Comparison of ENCODE assay signal across 22 cellular contexts in genomic region chr2:196155597-196155996, GRCh38. TPM values are rescaled to one million over a fixed set of nuclear protein-coding genes. Genes with fewer than 3 reads are reported as not detected.
DNase-seq lines count a peak whose midpoint lies in the region; ATAC-seq and TF ChIP-seq lines count a peak whose summit lies in the region.
"Had no signal": no experiment of that assay in that cellular context is flagged by ENCODE, and none has a peak within 500 bp of the region (broad histone marks: within the 10 kb centered on the region; RNA-seq: fewer than 3 reads in every experiment).

No MANE protein-coding gene starts in this region.

- intact Hi-C loops in activated T-helper 2 cell treated with anti-CD3 and anti-CD28 coated beads, Interferon-gamma antibody, Interleukin-2, Interleukin-4, amounts not matched to agents 10 μg/mL and 5 μg/mL and 100 μg/mL, durations not matched to agents 14 hours and 24 hours and 36 hours (cut with micrococcal nuclease): no loop called here
- intact Hi-C loops in upper lobe of right lung (cut with DNase I): no loop called here

- H3K9me3 ChIP-seq in Karpas-422 (ENCODE audit: low read length) (no peaks in the 10 kb centered on the region), upper lobe of right lung (no peaks in the 10 kb centered on the region)
- H3K9me3 ChIP-seq: ovary, upper lobe of left lung had no signal

- H2AFZ ChIP-seq in Karpas-422 (ENCODE audit: low read length): no peak overlapping the region

- TF ChIP-seq CTCF in upper lobe of right lung (IDR thresholded peaks at IDR 0.05): no peak

- H3K27ac Mint-ChIP-seq in activated CD8-positive, alpha-beta memory T cell treated with anti-CD3 and anti-CD28 coated beads, Interleukin-2, amount 10 ng/mL, durations not matched to agents 7 days and 5 days: peak overlapping the region; percentile 72
- peak overlapping the region; percentile 42 for H3K27ac Mint-ChIP-seq in activated T-helper 2 cell treated with anti-CD3 and anti-CD28 coated beads, Interferon-gamma antibody, Interleukin-2, Interleukin-4, amounts not matched to agents 10 μg/mL and 5 μg/mL and 100 μg/mL, durations not matched to agents 14 hours and 24 hours and 36 hours
- H3K27ac Mint-ChIP-seq in natural killer cell treated with Interleukin-12 subunit alpha and Interleukin-12 subunit beta and Interleukin-15 and Interleukin-18, amount 100 ng/mL, for 72 hours: peak overlapping the region; percentile 53 to 86
- H3K27ac Mint-ChIP-seq: dendritic cell treated with granulocyte-macrophage colony-stimulating factor and Interleukin-4, amounts not matched to agents 40 ng/mL and 50 ng/mL, for 4 days had no signal

- no peaks in the 10 kb centered on the region for H3K9me3 Mint-ChIP-seq in activated CD8-positive, alpha-beta memory T cell treated with anti-CD3 and anti-CD28 coated beads, Interleukin-2, amount 10 ng/mL, durations not matched to agents 7 days and 5 days (ENCODE audit: low read depth)
- H3K9me3 Mint-ChIP-seq in activated T-helper 2 cell treated with anti-CD3 and anti-CD28 coated beads, Interferon-gamma antibody, Interleukin-2, Interleukin-4, amounts not matched to agents 10 μg/mL and 5 μg/mL and 100 μg/mL, durations not matched to agents 14 hours and 24 hours and 36 hours: no peaks in the 10 kb centered on the region
- H3K9me3 Mint-ChIP-seq in natural killer cell treated with Interleukin-12 subunit alpha and Interleukin-12 subunit beta and Interleukin-15 and Interleukin-18, amount 100 ng/mL, for 72 hours: no peaks in the 10 kb centered on the region
- H3K9me3 Mint-ChIP-seq: dendritic cell treated with granulocyte-macrophage colony-stimulating factor and Interleukin-4, amounts not matched to agents 40 ng/mL and 50 ng/mL, for 4 days had no signal

- no peaks in the 10 kb centered on the region for H3K27me3 Mint-ChIP-seq in activated CD8-positive, alpha-beta memory T cell treated with anti-CD3 and anti-CD28 coated beads, Interleukin-2, amount 10 ng/mL, durations not matched to agents 7 days and 5 days
- H3K27me3 Mint-ChIP-seq in activated T-helper 2 cell treated with anti-CD3 and anti-CD28 coated beads, Interferon-gamma antibody, Interleukin-2, Interleukin-4, amounts not matched to agents 10 μg/mL and 5 μg/mL and 100 μg/mL, durations not matched to agents 14 hours and 24 hours and 36 hours (ENCODE audit: low read depth): no peaks in the 10 kb centered on the region
- H3K27me3 Mint-ChIP-seq in natural killer cell treated with Interleukin-12 subunit alpha and Interleukin-12 subunit beta and Interleukin-15 and Interleukin-18, amount 100 ng/mL, for 72 hours: no peaks in the 10 kb centered on the region
- H3K27me3 Mint-ChIP-seq: dendritic cell treated with granulocyte-macrophage colony-stimulating factor and Interleukin-4, amounts not matched to agents 40 ng/mL and 50 ng/mL, for 4 days had no signal

- H3K36me3 ChIP-seq in Karpas-422 (ENCODE audit: insufficient read depth, low read length): peaks cover 93% of the 10 kb centered on the region
- peaks cover 32% of the 10 kb centered on the region for H3K36me3 ChIP-seq in upper lobe of right lung
- H3K36me3 ChIP-seq: ovary had no signal

- H3K79me2 ChIP-seq in Karpas-422 (ENCODE audit: low read length): peaks cover 93% of the 10 kb centered on the region

- peaks cover 20% of the 10 kb centered on the region for H4K20me1 ChIP-seq in Karpas-422 (ENCODE audit: insufficient read depth, low read depth, low read length)
- H4K20me1 ChIP-seq: BLaER1 had no signal

- ATAC-seq in activated CD8-positive, alpha-beta memory T cell treated with anti-CD3 and anti-CD28 coated beads, Interleukin-2, amount 10 ng/mL, durations not matched to agents 7 days and 5 days: no peak
- no peak for ATAC-seq in natural killer cell treated with Interleukin-12 subunit alpha and Interleukin-12 subunit beta and Interleukin-15 and Interleukin-18, amount 100 ng/mL, for 72 hours
- ATAC-seq in upper lobe of right lung: no peak
- ATAC-seq: left cardiac atrium had no signal

- CTCF ChIA-PET in activated CD8-positive, alpha-beta memory T cell treated with anti-CD3 and anti-CD28 coated beads, Interleukin-2, amount 10 ng/mL, durations not matched to agents 7 days and 5 days (lab: Charles Lee): interaction anchor here (1.5 to 1.9 kb wide), 2 partner anchors 9 to 77 kb away, joined by 3 to 8 read pairs; no protein-coding TSS in a partner anchor

- no peaks in the 10 kb centered on the region for H3K9me2 ChIP-seq in Karpas-422 (replicated peaks; ENCODE audit: insufficient read depth, low read length)

- H3K4me3 Mint-ChIP-seq in activated CD8-positive, alpha-beta memory T cell treated with anti-CD3 and anti-CD28 coated beads, Interleukin-2, amount 10 ng/mL, durations not matched to agents 7 days and 5 days: peak overlapping the region; percentile 48
- no peak overlapping the region for H3K4me3 Mint-ChIP-seq in activated T-helper 2 cell treated with anti-CD3 and anti-CD28 coated beads, Interferon-gamma antibody, Interleukin-2, Interleukin-4, amounts not matched to agents 10 μg/mL and 5 μg/mL and 100 μg/mL, durations not matched to agents 14 hours and 24 hours and 36 hours (ENCODE audit: low read depth)
- no peak overlapping the region for H3K4me3 Mint-ChIP-seq in natural killer cell treated with Interleukin-12 subunit alpha and Interleukin-12 subunit beta and Interleukin-15 and Interleukin-18, amount 100 ng/mL, for 72 hours
- H3K4me3 Mint-ChIP-seq: dendritic cell treated with granulocyte-macrophage colony-stimulating factor and Interleukin-4, amounts not matched to agents 40 ng/mL and 50 ng/mL, for 4 days had no signal

- DNase-seq in activated CD8-positive, alpha-beta memory T cell treated with anti-CD3 and anti-CD28 coated beads, Interleukin-2, amount 10 ng/mL, durations not matched to agents 7 days and 5 days: no peak
- no peak for DNase-seq in activated CD8-positive, alpha-beta memory T cell treated with anti-CD3 and anti-CD28 coated beads, Interleukin-2, amount 50 U/mL, for 4 hours
- DNase-seq in Karpas-422 (no peak), superior temporal gyrus (ENCODE audit: extremely low spot score) (no peak), upper lobe of right lung (no peak), SKM-1 treated with dmso at 0.1 percent for 144 hours (lab: John Stamatoyannopoulos, UW; ENCODE audit: unreplicated experiment) (no peak)
- DNase-seq in activated T-helper 2 cell treated with anti-CD3 and anti-CD28 coated beads, Interferon-gamma antibody, Interleukin-2, Interleukin-4, amounts not matched to agents 10 μg/mL and 5 μg/mL and 100 μg/mL, durations not matched to agents 14 hours and 24 hours and 36 hours (ENCODE audit: low spot score): no peak
- DNase-seq in natural killer cell treated with Interleukin-12 subunit alpha and Interleukin-12 subunit beta and Interleukin-15 and Interleukin-18, amount 100 ng/mL, for 72 hours (ENCODE audit: low spot score): no peak
- DNase-seq: activated effector memory CD4-positive, alpha-beta T cell treated with anti-CD3 and anti-CD28 coated beads, Interleukin-2, amount 50 U/mL, for 16 hours; aorta; head of caudate nucleus; left cardiac atrium; mesenchymal stem cell; NCI-H1105 treated with DMSO at 0.1 percent for 48 hours; NCI-H2107; NCI-H446 treated with DMSO at 0.1 percent for 48 hours; NK-92 treated with Interleukin-12 subunit alpha and Interleukin-12 subunit beta, amount 100 ng/mL, for 24 hours; ovary; SHP77 treated with DMSO at 0.1 percent for 48 hours; upper lobe of left lung had no signal

- peaks cover 78% of the 10 kb centered on the region for H3K4me1 ChIP-seq in Karpas-422 (ENCODE audit: low read length)
- H3K4me1 ChIP-seq in upper lobe of right lung: peaks cover 12% of the 10 kb centered on the region

- no peak overlapping the region for H3K9ac ChIP-seq in Karpas-422 (ENCODE audit: low read length)
- H3K9ac ChIP-seq: BLaER1 had no signal

- peaks cover 87% of the 10 kb centered on the region for H3K36me3 Mint-ChIP-seq in activated CD8-positive, alpha-beta memory T cell treated with anti-CD3 and anti-CD28 coated beads, Interleukin-2, amount 10 ng/mL, durations not matched to agents 7 days and 5 days
- H3K36me3 Mint-ChIP-seq in activated T-helper 2 cell treated with anti-CD3 and anti-CD28 coated beads, Interferon-gamma antibody, Interleukin-2, Interleukin-4, amounts not matched to agents 10 μg/mL and 5 μg/mL and 100 μg/mL, durations not matched to agents 14 hours and 24 hours and 36 hours (ENCODE audit: low read depth): peaks cover 94% of the 10 kb centered on the region
- peaks cover 39% of the 10 kb centered on the region for H3K36me3 Mint-ChIP-seq in natural killer cell treated with Interleukin-12 subunit alpha and Interleukin-12 subunit beta and Interleukin-15 and Interleukin-18, amount 100 ng/mL, for 72 hours

- H3K4me3 ChIP-seq in Karpas-422 (ENCODE audit: low read length) (no peak overlapping the region), upper lobe of right lung (no peak overlapping the region)
- H3K4me3 ChIP-seq: BLaER1, ovary, upper lobe of left lung had no signal

- H3K27me3 ChIP-seq in Karpas-422 (ENCODE audit: low read length): no peaks in the 10 kb centered on the region
- no peaks in the 10 kb centered on the region for H3K27me3 ChIP-seq in upper lobe of right lung
- H3K27me3 ChIP-seq: BLaER1, ovary, upper lobe of left lung had no signal

- peaks cover 76% of the 10 kb centered on the region for H3K4me1 Mint-ChIP-seq in activated CD8-positive, alpha-beta memory T cell treated with anti-CD3 and anti-CD28 coated beads, Interleukin-2, amount 10 ng/mL, durations not matched to agents 7 days and 5 days
- H3K4me1 Mint-ChIP-seq in activated T-helper 2 cell treated with anti-CD3 and anti-CD28 coated beads, Interferon-gamma antibody, Interleukin-2, Interleukin-4, amounts not matched to agents 10 μg/mL and 5 μg/mL and 100 μg/mL, durations not matched to agents 14 hours and 24 hours and 36 hours (ENCODE audit: low read depth): peaks cover 72% of the 10 kb centered on the region
- peaks cover 41 to 71% of the 10 kb centered on the region in 2 donors for H3K4me1 Mint-ChIP-seq in natural killer cell treated with Interleukin-12 subunit alpha and Interleukin-12 subunit beta and Interleukin-15 and Interleukin-18, amount 100 ng/mL, for 72 hours (ENCODE audit: low read depth in 2 of 2)

- peak overlapping the region; percentile 43 for H3K27ac ChIP-seq in Karpas-422 (ENCODE audit: low read length)
- no peak overlapping the region for H3K27ac ChIP-seq in upper lobe of right lung
- H3K27ac ChIP-seq: BLaER1, ovary, upper lobe of left lung had no signal

- no peak overlapping the region for H3K4me2 ChIP-seq in Karpas-422 (ENCODE audit: low read depth, low read length, poor library complexity, severe bottlenecking)
- H3K4me2 ChIP-seq: BLaER1 had no signal

RNA-seq across cellular contexts. Expression of gene STK17B, which starts 15.8 kb away (rescaled TPM):
- total RNA-seq in activated CD8-positive, alpha-beta memory T cell treated with anti-CD3 and anti-CD28 coated beads, Interleukin-2, amount 10 ng/mL, durations not matched to agents 7 days and 5 days: 100 to 1,000 TPM; 389 to 511 TPM
- total RNA-seq in Karpas-422 (2014; rRNA removed; shearing (Covaris generic); ENCODE audit: low replicate concordance): 224 and 353 TPM in 2 replicates
- 176 and 178 TPM in 2 replicates for total RNA-seq in activated T-helper 2 cell treated with anti-CD3 and anti-CD28 coated beads, Interferon-gamma antibody, Interleukin-2, Interleukin-4, amounts not matched to agents 10 μg/mL and 5 μg/mL and 100 μg/mL, durations not matched to agents 14 hours and 24 hours and 36 hours
- 100 to 1,000 TPM; 162 to 182 TPM for total RNA-seq in natural killer cell treated with Interleukin-12 subunit alpha and Interleukin-12 subunit beta and Interleukin-15 and Interleukin-18, amount 100 ng/mL, for 72 hours
- total RNA-seq in upper lobe of right lung: 66.9 TPM
